9 cellular contexts compared by ENCODE assay signal in the genomic region with DNA sequence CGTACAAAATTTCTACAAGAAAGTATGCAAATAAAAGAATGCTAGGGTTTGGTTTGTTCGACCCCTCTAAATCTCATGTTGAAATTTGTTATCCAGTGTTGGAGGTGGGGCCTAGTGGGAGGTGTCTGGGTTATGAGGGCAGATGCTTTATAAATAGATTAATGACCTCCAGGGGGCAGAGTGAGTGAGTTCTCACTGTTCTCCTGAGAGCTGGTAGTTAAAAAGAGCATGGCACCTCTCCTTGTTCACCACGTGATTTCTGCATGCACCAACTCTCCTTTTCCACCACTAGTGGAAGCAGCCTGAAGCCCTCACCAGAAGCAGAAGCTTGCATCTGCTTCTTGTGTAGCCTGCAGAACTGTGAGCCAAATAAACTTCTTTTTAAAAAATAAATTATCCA. TPM values are rescaled to one million over a fixed set of nuclear protein-coding genes. Genes with fewer than 3 reads are reported as not detected.
DNase-seq lines count a peak whose midpoint lies in the region; ATAC-seq and TF ChIP-seq lines count a peak whose summit lies in the region.
"Had no signal": no experiment of that assay in that cellular context is flagged by ENCODE, and none has a peak within 500 bp of the region (broad histone marks: within the 10 kb centered on the region; RNA-seq: fewer than 3 reads in every experiment).

No MANE protein-coding gene starts in this region.

- no peaks in the 10 kb centered on the region for H3K9me3 ChIP-seq in Caco-2

- H3K4me1 Mint-ChIP-seq in Caco-2 (ENCODE audit: low read depth, unreplicated experiment) = peaks cover 21% of the 10 kb centered on the region
- H3K4me1 Mint-ChIP-seq in endothelial cell (ENCODE audit: unreplicated experiment) = peaks cover 6% of the 10 kb centered on the region
- H3K4me1 Mint-ChIP-seq in activated T-helper 1 cell treated with anti-CD3 and anti-CD28 coated beads, Interleukin-12 subunit alpha, Interleukin-12 subunit beta, Interleukin-2, Interleukin-4 antibody, amounts not matched to agents 30 ng/mL and 10 ng/mL and 1 ng/mL, durations not matched to agents 14 hours and 24 hours and 36 hours (ENCODE audit: low read depth) = no peaks in the 10 kb centered on the region

- no peak overlapping the region for H3K4me3 ChIP-seq in Caco-2 (ENCODE audit: low read depth, low read length)

- intact Hi-C loops in Caco-2 (cut with micrococcal nuclease; ENCODE audit: unreplicated experiment) = loop anchor here (1.0 to 5.0 kb wide), 2 partner anchors 107 to 165 kb away; no protein-coding TSS in a partner anchor
- intact Hi-C loops in activated T-helper 1 cell treated with anti-CD3 and anti-CD28 coated beads, Interleukin-12 subunit alpha, Interleukin-12 subunit beta, Interleukin-2, Interleukin-4 antibody, amounts not matched to agents 30 ng/mL and 10 ng/mL and 1 ng/mL, durations not matched to agents 14 hours and 24 hours and 36 hours (cut with micrococcal nuclease) = no loop called here

- no TSS peak for BruUV-seq in Caco-2 (replicated peaks; lab: Mats Ljungman, UMichigan)

- no peaks in the 10 kb centered on the region for H3K27me3 Mint-ChIP-seq in Caco-2 (ENCODE audit: insufficient read depth, unreplicated experiment)
- H3K27me3 Mint-ChIP-seq in endothelial cell (ENCODE audit: unreplicated experiment) = no peaks in the 10 kb centered on the region
- H3K27me3 Mint-ChIP-seq in activated T-helper 1 cell treated with anti-CD3 and anti-CD28 coated beads, Interleukin-12 subunit alpha, Interleukin-12 subunit beta, Interleukin-2, Interleukin-4 antibody, amounts not matched to agents 30 ng/mL and 10 ng/mL and 1 ng/mL, durations not matched to agents 14 hours and 24 hours and 36 hours (ENCODE audit: insufficient read depth) = peaks cover 6% of the 10 kb centered on the region

- peak; percentile 24 for ATAC-seq in GM19043 (IDR thresholded peaks at IDR 0.05; ENCODE audit: low read depth, unreplicated experiment)
- ATAC-seq in HG03095 (IDR thresholded peaks at IDR 0.05; ENCODE audit: unreplicated experiment) = peak; percentile 60
- ATAC-seq: left colon had no signal

- peak; percentile 18 to 41 for TF ChIP-seq CTCF in Caco-2 (IDR thresholded peaks at IDR 0.05; ENCODE audit: insufficient read depth in 1 of 2, low read depth in 1 of 2, low read length in 1 of 2, severe bottlenecking in 1 of 2, unreplicated experiment in 1 of 2)
- TF ChIP-seq CTCF in endothelial cell (IDR thresholded peaks at IDR 0.05; ENCODE audit: unreplicated experiment) = peak; percentile 50

- H3K27ac Mint-ChIP-seq in Caco-2 (ENCODE audit: unreplicated experiment) = no peak overlapping the region
- no peak overlapping the region for H3K27ac Mint-ChIP-seq in endothelial cell (ENCODE audit: unreplicated experiment)
- no peak overlapping the region for H3K27ac Mint-ChIP-seq in activated T-helper 1 cell treated with anti-CD3 and anti-CD28 coated beads, Interleukin-12 subunit alpha, Interleukin-12 subunit beta, Interleukin-2, Interleukin-4 antibody, amounts not matched to agents 30 ng/mL and 10 ng/mL and 1 ng/mL, durations not matched to agents 14 hours and 24 hours and 36 hours

- H3K36me3 ChIP-seq in Caco-2 (ENCODE audit: control insufficient read depth, insufficient read depth, low read length) = no peaks in the 10 kb centered on the region; the same call in 1 of the 2 replicates

- DNase-seq in Caco-2 (peak; percentile 55 to 68), NCI-H82 (lab: John Stamatoyannopoulos, UW) (peak; percentile 85), endothelial cell (ENCODE audit: low spot score) (peak; percentile 38), T1000 (lab: John Stamatoyannopoulos, UW) (no peak)
- no peak for DNase-seq in stimulated activated naive CD4-positive, alpha-beta T cell (lab: John Stamatoyannopoulos, UW)
- no peak for DNase-seq in activated T-helper 1 cell treated with anti-CD3 and anti-CD28 coated beads, Interleukin-12 subunit alpha, Interleukin-12 subunit beta, Interleukin-2, Interleukin-4 antibody, amounts not matched to agents 30 ng/mL and 10 ng/mL and 1 ng/mL, durations not matched to agents 14 hours and 24 hours and 36 hours (ENCODE audit: low spot score)

- H3K4me3 Mint-ChIP-seq in Caco-2 (ENCODE audit: unreplicated experiment) (no peak overlapping the region), endothelial cell (ENCODE audit: unreplicated experiment) (no peak overlapping the region)
- H3K4me3 Mint-ChIP-seq in activated T-helper 1 cell treated with anti-CD3 and anti-CD28 coated beads, Interleukin-12 subunit alpha, Interleukin-12 subunit beta, Interleukin-2, Interleukin-4 antibody, amounts not matched to agents 30 ng/mL and 10 ng/mL and 1 ng/mL, durations not matched to agents 14 hours and 24 hours and 36 hours = no peak overlapping the region

- CTCF ChIA-PET in Caco-2 (lab: Charles Lee) = no interaction called here

- H3K9me3 Mint-ChIP-seq in Caco-2 (ENCODE audit: unreplicated experiment) = no peaks in the 10 kb centered on the region
- H3K9me3 Mint-ChIP-seq in endothelial cell (ENCODE audit: unreplicated experiment) = no peaks in the 10 kb centered on the region
- H3K9me3 Mint-ChIP-seq in activated T-helper 1 cell treated with anti-CD3 and anti-CD28 coated beads, Interleukin-12 subunit alpha, Interleukin-12 subunit beta, Interleukin-2, Interleukin-4 antibody, amounts not matched to agents 30 ng/mL and 10 ng/mL and 1 ng/mL, durations not matched to agents 14 hours and 24 hours and 36 hours = no peaks in the 10 kb centered on the region

- POLR2A ChIA-PET in Caco-2 (lab: Charles Lee) = no interaction called here

- no peaks in the 10 kb centered on the region; the same call in 1 of the 2 replicates for H3K27me3 ChIP-seq in Caco-2 (replicated peaks; ENCODE audit: control insufficient read depth, insufficient read depth, low read length)

- H3K36me3 Mint-ChIP-seq in Caco-2 (ENCODE audit: insufficient read depth, unreplicated experiment) (no peaks in the 10 kb centered on the region), endothelial cell (ENCODE audit: low read depth, unreplicated experiment) (no peaks in the 10 kb centered on the region)
- no peaks in the 10 kb centered on the region for H3K36me3 Mint-ChIP-seq in activated T-helper 1 cell treated with anti-CD3 and anti-CD28 coated beads, Interleukin-12 subunit alpha, Interleukin-12 subunit beta, Interleukin-2, Interleukin-4 antibody, amounts not matched to agents 30 ng/mL and 10 ng/mL and 1 ng/mL, durations not matched to agents 14 hours and 24 hours and 36 hours (ENCODE audit: low read depth)

- no peaks in the 10 kb centered on the region for H3K4me1 ChIP-seq in Caco-2

RNA-seq across cellular contexts. Expression of gene FAM170A, which starts 50.4 kb away (rescaled TPM):
- total RNA-seq in Caco-2 (2022) = not detected in 2 replicates
- total RNA-seq in endothelial cell (ENCODE audit: unreplicated experiment) = 0.23 TPM
- total RNA-seq in activated T-helper 1 cell treated with anti-CD3 and anti-CD28 coated beads, Interleukin-12 subunit alpha, Interleukin-12 subunit beta, Interleukin-2, Interleukin-4 antibody, amounts not matched to agents 30 ng/mL and 10 ng/mL and 1 ng/mL, durations not matched to agents 14 hours and 24 hours and 36 hours = not detected in 2 replicates
- total RNA-seq: left colon had no signal

Comparison
In these comparisons a context has a peak if more than half of its experiments do, and no peak if none do; other contexts are left out.
1. DNase-seq: peak in Caco-2 (2 of 2), NCI-H82 (single experiment) and endothelial cell (single experiment); none in stimulated activated naive CD4-positive, alpha-beta T cell (0 of 6), activated T-helper 1 cell treated with anti-CD3 and anti-CD28 coated beads, Interleukin-12 subunit alpha, Interleukin-12 subunit beta, Interleukin-2, Interleukin-4 antibody, amounts not matched to agents 30 ng/mL and 10 ng/mL and 1 ng/mL, durations not matched to agents 14 hours and 24 hours and 36 hours (single experiment) and T1000 (single experiment).